18 cellular contexts compared by ENCODE assay signal in genomic region chr1:68378296-68379084, GRCh38.
DNase-seq lines count a peak whose midpoint lies in the region; ATAC-seq and TF ChIP-seq lines count a peak whose summit lies in the region.
"Had no signal": no experiment of that assay in that cellular context is flagged by ENCODE, and none has a peak within 500 bp of the region (broad histone marks: within the 10 kb centered on the region; RNA-seq: fewer than 3 reads in every experiment).

No MANE protein-coding gene starts in this region.

- H3K4me1 Mint-ChIP-seq in activated CD8-positive, alpha-beta T cell treated with anti-CD3 and anti-CD28 coated beads, Interleukin-2, amount 10 ng/mL, durations not matched to agents 7 days and 5 days (ENCODE audit: low read depth) = no peaks in the 10 kb centered on the region

- H3K9me3 ChIP-seq in hepatocyte (ENCODE audit: low read depth) (no peaks in the 10 kb centered on the region), upper lobe of right lung (no peaks in the 10 kb centered on the region)
- H3K9me3 ChIP-seq: BE2C, gastroesophageal sphincter, mucosa of descending colon had no signal

- intact Hi-C loops in upper lobe of right lung (cut with DNase I) = no loop called here

- WGBS in hepatocyte (ENCODE audit: low lambda C conversion rate, missing lambda C conversion rate) = 71% methylated on average over 2 of the region's 2 CpGs

- POLR2A ChIA-PET in activated CD8-positive, alpha-beta T cell treated with anti-CD3 and anti-CD28 coated beads, Interleukin-2, amount 10 ng/mL, durations not matched to agents 7 days and 5 days (lab: Charles Lee) = no interaction called here

- no peaks in the 10 kb centered on the region for H3K79me2 ChIP-seq in hepatocyte

- H3K27ac ChIP-seq in brain microvascular endothelial cell = no peak overlapping the region
- H3K27ac ChIP-seq in hepatocyte = no peak overlapping the region
- no peak overlapping the region for H3K27ac ChIP-seq in upper lobe of right lung
- H3K27ac ChIP-seq: gastroesophageal sphincter had no signal

- no peaks in the 10 kb centered on the region for H3K27me3 ChIP-seq in brain microvascular endothelial cell (replicated peaks)
- H3K27me3 ChIP-seq in hepatocyte = no peaks in the 10 kb centered on the region
- no peaks in the 10 kb centered on the region for H3K27me3 ChIP-seq in upper lobe of right lung
- H3K27me3 ChIP-seq: BE2C, gastroesophageal sphincter had no signal

- CTCF ChIA-PET in activated CD8-positive, alpha-beta T cell treated with anti-CD3 and anti-CD28 coated beads, Interleukin-2, amount 10 ng/mL, durations not matched to agents 7 days and 5 days (lab: Charles Lee) = interaction anchor here (0.7 kb wide), 1 partner anchor 257 kb away, joined by 3 read pairs; no protein-coding TSS in a partner anchor

- peak; percentile 45 for DNase-seq in AG08396 (ENCODE audit: low spot score)
- peak; percentile 37 for DNase-seq in LoVo (ENCODE audit: low spot score)
- peak; percentile 36 for DNase-seq in brain microvascular endothelial cell
- peak; percentile 16 for DNase-seq in hepatocyte (ENCODE audit: low spot score)
- no peak for DNase-seq in NCI-H774 (lab: John Stamatoyannopoulos, UW)
- DNase-seq in activated CD8-positive, alpha-beta T cell treated with anti-CD3 and anti-CD28 coated beads, Interleukin-2, amount 10 ng/mL, durations not matched to agents 7 days and 5 days = no peak
- no peak for DNase-seq in upper lobe of right lung
- DNase-seq: activated CD4-positive, alpha-beta T cell treated with anti-CD3 and anti-CD28 coated beads, Interleukin-2, amount 50 U/mL, for 1 hour; activated T-cell treated with anti-CD3 and anti-CD28 coated beads, Interleukin-2, amount 50 U/mL, for 72 hours; amygdala; BE2C; cortex of kidney; DMS153; mucosa of descending colon; NCI-H1930; Right ventricle myocardium superior had no signal

- TF ChIP-seq CTCF in brain microvascular endothelial cell (IDR thresholded peaks at IDR 0.05; ENCODE audit: low read depth, low read length, missing control alignments) (no peak), hepatocyte (IDR thresholded peaks at IDR 0.05; ENCODE audit: poor library complexity) (no peak), upper lobe of right lung (IDR thresholded peaks at IDR 0.05) (no peak)

- H3K4me3 ChIP-seq in brain microvascular endothelial cell (ENCODE audit: low read depth, low read length) = no peak overlapping the region
- no peak overlapping the region for H3K4me3 ChIP-seq in hepatocyte
- no peak overlapping the region for H3K4me3 ChIP-seq in upper lobe of right lung
- H3K4me3 ChIP-seq: gastroesophageal sphincter, mucosa of descending colon had no signal

- H3K36me3 Mint-ChIP-seq in activated CD8-positive, alpha-beta T cell treated with anti-CD3 and anti-CD28 coated beads, Interleukin-2, amount 10 ng/mL, durations not matched to agents 7 days and 5 days (ENCODE audit: low read depth) = no peaks in the 10 kb centered on the region

- peaks cover 2% of the 10 kb centered on the region for H3K27me3 Mint-ChIP-seq in activated CD8-positive, alpha-beta T cell treated with anti-CD3 and anti-CD28 coated beads, Interleukin-2, amount 10 ng/mL, durations not matched to agents 7 days and 5 days (ENCODE audit: low read depth)

- ATAC-seq in GM19328 (IDR thresholded peaks at IDR 0.05; ENCODE audit: unreplicated experiment) (no peak), upper lobe of right lung (no peak)
- no peak for ATAC-seq in activated CD8-positive, alpha-beta T cell treated with anti-CD3 and anti-CD28 coated beads, Interleukin-2, amount 10 ng/mL, durations not matched to agents 7 days and 5 days
- ATAC-seq: activated T-cell treated with anti-CD3 and anti-CD28 coated beads, Interleukin-2, amount 50 U/mL, for 72 hours; gastroesophageal sphincter had no signal

- no peak overlapping the region for H2AFZ ChIP-seq in hepatocyte

- H3K4me1 ChIP-seq in hepatocyte (ENCODE audit: insufficient read depth) = no peaks in the 10 kb centered on the region
- no peaks in the 10 kb centered on the region for H3K4me1 ChIP-seq in upper lobe of right lung
- H3K4me1 ChIP-seq: BE2C had no signal

- H4K20me1 ChIP-seq in hepatocyte (ENCODE audit: insufficient read depth, poor library complexity, severe bottlenecking) = no peaks in the 10 kb centered on the region

- H3K4me2 ChIP-seq in hepatocyte = no peak overlapping the region

- in situ Hi-C loops in brain microvascular endothelial cell (cut with HindIII; ENCODE audit: low pct_ligation_motif_present, low sequenced_read_pairs) = no loop called here

- no peaks in the 10 kb centered on the region for H3K9me2 ChIP-seq in hepatocyte (replicated peaks; ENCODE audit: insufficient read depth)

- H3K9me3 Mint-ChIP-seq in activated CD8-positive, alpha-beta T cell treated with anti-CD3 and anti-CD28 coated beads, Interleukin-2, amount 10 ng/mL, durations not matched to agents 7 days and 5 days (ENCODE audit: insufficient read depth) = no peaks in the 10 kb centered on the region

- H3K36me3 ChIP-seq in brain microvascular endothelial cell (replicated peaks) (no peaks in the 10 kb centered on the region), hepatocyte (replicated peaks; ENCODE audit: insufficient read depth, low read depth) (no peaks in the 10 kb centered on the region), upper lobe of right lung (no peaks in the 10 kb centered on the region)
- H3K36me3 ChIP-seq: BE2C, gastroesophageal sphincter had no signal

- H3K27ac Mint-ChIP-seq in activated CD8-positive, alpha-beta T cell treated with anti-CD3 and anti-CD28 coated beads, Interleukin-2, amount 10 ng/mL, durations not matched to agents 7 days and 5 days = no peak overlapping the region
- H3K27ac Mint-ChIP-seq: activated T-cell treated with anti-CD3 and anti-CD28 coated beads, Interleukin-2, amount 50 U/mL, for 72 hours had no signal

- no peak overlapping the region for H3K4me3 Mint-ChIP-seq in activated CD8-positive, alpha-beta T cell treated with anti-CD3 and anti-CD28 coated beads, Interleukin-2, amount 10 ng/mL, durations not matched to agents 7 days and 5 days
- H3K4me3 Mint-ChIP-seq: activated T-cell treated with anti-CD3 and anti-CD28 coated beads, Interleukin-2, amount 50 U/mL, for 72 hours had no signal

Comparison
In these comparisons a context has a peak if more than half of its experiments do, and no peak if none do; other contexts are left out.
1. DNase-seq: peak in AG08396 (single experiment), LoVo (single experiment), brain microvascular endothelial cell (single experiment) and hepatocyte (single experiment); none in NCI-H774 (single experiment), activated CD8-positive, alpha-beta T cell treated with anti-CD3 and anti-CD28 coated beads, Interleukin-2, amount 10 ng/mL, durations not matched to agents 7 days and 5 days (single experiment) and upper lobe of right lung (single experiment).